Comparison of ENCODE assay signal across 1 cellular context in genomic region chr1:37825508-37825907, GRCh38.
TF ChIP-seq lines count a peak whose summit lies in the region.

No MANE protein-coding gene starts in this region.

TF ChIP-seq in IMR-90, 13 proteins besides CTCF, POLR2A, EP300 and RAD21:
- TF ChIP-seq CEBPB (IDR thresholded peaks at IDR 0.05; ENCODE audit: low read depth, low read length): no peak
- no peak for TF ChIP-seq MAFK (IDR thresholded peaks at IDR 0.05; ENCODE audit: low read depth, low read length)
- TF ChIP-seq USF2 (IDR thresholded peaks at IDR 0.05; ENCODE audit: low read depth, low read length): no peak
- no peak for TF ChIP-seq NFE2L2 (IDR thresholded peaks at IDR 0.05; ENCODE audit: low read depth, low read length)
- no peak for TF ChIP-seq MAZ (IDR thresholded peaks at IDR 0.05; ENCODE audit: borderline replicate concordance, low read depth, low read length)
- TF ChIP-seq CHD1 (IDR thresholded peaks at IDR 0.05; ENCODE audit: low read depth, low read length): no peak
- TF ChIP-seq ELK1 (IDR thresholded peaks at IDR 0.05; ENCODE audit: borderline replicate concordance, low read depth, low read length): no peak
- no peak for TF ChIP-seq RFX5 (IDR thresholded peaks at IDR 0.05; ENCODE audit: low read depth, low read length)
- no peak for TF ChIP-seq BHLHE40 (IDR thresholded peaks at IDR 0.05; ENCODE audit: low read depth, low read length)
- TF ChIP-seq MXI1 (IDR thresholded peaks at IDR 0.05; ENCODE audit: borderline replicate concordance, low read depth, low read length): no peak
- no peak for TF ChIP-seq RCOR1 (IDR thresholded peaks at IDR 0.05; ENCODE audit: insufficient replicate concordance, low read length)
TF ChIP-seq in IMR-90: peak in this region for 0.
